9 cellular contexts compared by ENCODE assay signal in genomic region chr18:71398530-71398929, GRCh38.
DNase-seq lines count a peak whose midpoint lies in the region; ATAC-seq and TF ChIP-seq lines count a peak whose summit lies in the region.
"Had no signal": no experiment of that assay in that cellular context is flagged by ENCODE, and none has a peak within 500 bp of the region (broad histone marks: within the 10 kb centered on the region; RNA-seq: fewer than 3 reads in every experiment).

No MANE protein-coding gene starts in this region.

- H3K4me3 ChIP-seq in A673 (ENCODE audit: low read depth, low read length, poor library complexity, severe bottlenecking): no peak overlapping the region

- POLR2A ChIA-PET in A673 (lab: Charles Lee; ENCODE audit: low non-redundant PET): no interaction called here

- no TSS peak for BruUV-seq in A673 (replicated peaks; lab: Mats Ljungman, UMichigan)

- CTCF ChIA-PET in A673 (lab: Charles Lee): interaction anchor here (0.7 to 1.3 kb wide), 2 partner anchors 267 to 1145 kb away, joined by 3 to 9 read pairs; partner anchors contain the start of gene CBLN2

- ATAC-seq in HG03342 (IDR thresholded peaks at IDR 0.05; ENCODE audit: unreplicated experiment) (no peak), HG03159 (IDR thresholded peaks at IDR 0.05; ENCODE audit: unreplicated experiment) (no peak)
- ATAC-seq: CD8-positive, alpha-beta T cell had no signal

- intact Hi-C loops in A673 (cut with micrococcal nuclease; ENCODE audit: unreplicated experiment): loop anchor here (5.0 to 10.0 kb wide), 4 partner anchors 384 to 1134 kb away; no protein-coding TSS in a partner anchor

- H3K36me3 ChIP-seq in A673 (ENCODE audit: insufficient read depth, low read length, poor library complexity, severe bottlenecking): no peaks in the 10 kb centered on the region

- H3K27ac ChIP-seq in A673 (ENCODE audit: low read depth, low read length, poor library complexity, severe bottlenecking): no peak overlapping the region

- TF ChIP-seq CTCF in A673 (conservative IDR thresholded peaks at IDR 0.05; ENCODE audit: low read depth, low read length): peak; percentile 66

- DNase-seq in A673 (ENCODE audit: low spot score) (peak; percentile 67), KBM-7 (peak; percentile 5), RKO (ENCODE audit: low spot score) (peak; percentile 2), glomerular endothelial cell (ENCODE audit: extremely low read depth, low read depth, low spot score) (peak; percentile 7), NCI-H2171 (lab: John Stamatoyannopoulos, UW) (no peak)
- no peak for DNase-seq in stimulated activated naive CD4-positive, alpha-beta T cell treated with Interleukin-2 at 50 U/mL for 16 hours (lab: John Stamatoyannopoulos, UW)
- DNase-seq: CD8-positive, alpha-beta T cell had no signal

- H3K4me1 ChIP-seq in A673 (ENCODE audit: insufficient read depth, low read length, poor library complexity, severe bottlenecking): no peaks in the 10 kb centered on the region

- in situ Hi-C loops in KBM-7 (cut with MboI; ENCODE audit: low pct_unique_long_range_greater_than_20kb, low sequenced_read_pairs): no loop called here

- no peaks in the 10 kb centered on the region for H3K9me3 ChIP-seq in A673 (ENCODE audit: low read depth, low read length, poor library complexity, severe bottlenecking)

- H3K27me3 ChIP-seq in A673 (replicated peaks; ENCODE audit: insufficient read depth, low read depth, low read length, poor library complexity): no peaks in the 10 kb centered on the region

Comparison
In these comparisons a context has a peak if more than half of its experiments do, and no peak if none do; other contexts are left out.
1. DNase-seq: peak in A673 (single experiment), KBM-7 (single experiment), RKO (single experiment) and glomerular endothelial cell (single experiment); none in stimulated activated naive CD4-positive, alpha-beta T cell treated with Interleukin-2 at 50 U/mL for 16 hours (single experiment) and NCI-H2171 (single experiment).